In genomic region chr20:39222102-39222501, GRCh38 we compare ENCODE assay signal across 37 cellular contexts.
"Had no signal": no experiment of that assay in that cellular context is flagged by ENCODE, and none has a peak within 500 bp of the region (broad histone marks: within the 10 kb centered on the region; RNA-seq: fewer than 3 reads in every experiment).

No MANE protein-coding gene starts in this region.

- ATAC-seq: activated CD4-positive, alpha-beta T cell treated with anti-CD3 and anti-CD28 coated beads for 36 hours; activated CD4-positive, CD25-positive, alpha-beta regulatory T cell treated with anti-CD3 and anti-CD28 coated beads, Interleukin-2, amount 50 U/mL, for 24 hours; activated naive CD4-positive, alpha-beta T cell treated with anti-CD3 and anti-CD28 coated beads, Interleukin-2, amount 50 U/mL, for 72 hours; activated T-cell treated with anti-CD3 and anti-CD28 coated beads, Interleukin-2, amount 50 U/mL, for 4 hours; activated T-cell treated with anti-CD3 and anti-CD28 coated beads, Interleukin-2, amount 50 U/mL, for 72 hours; activated T-helper 17 cell treated with anti-CD3 and anti-CD28 coated beads, Interleukin-2, amount 50 U/mL, for 72 hours; body of pancreas had no signal

- DNase-seq: activated CD4-positive, alpha-beta memory T cell treated with anti-CD3 and anti-CD28 coated beads, Interleukin-2, amount 10 ng/mL, durations not matched to agents 7 days and 5 days; activated CD4-positive, alpha-beta T cell treated with anti-CD3 and anti-CD28 coated beads for 1 hour; activated CD4-positive, alpha-beta T cell treated with anti-CD3 and anti-CD28 coated beads for 36 hours; activated CD4-positive, alpha-beta T cell treated with anti-CD3 and anti-CD28 coated beads for 48 hours; activated CD4-positive, alpha-beta T cell treated with anti-CD3 and anti-CD28 coated beads, Interleukin-2, amount 10 ng/mL, durations not matched to agents 7 days and 5 days; activated CD4-positive, alpha-beta T cell treated with anti-CD3 and anti-CD28 coated beads, Interleukin-2, amount 50 U/mL, for 48 hours; activated CD4-positive, CD25-positive, alpha-beta regulatory T cell; activated CD8-positive, alpha-beta memory T cell treated with anti-CD3 and anti-CD28 coated beads, Interleukin-2, amount 50 U/mL, for 4 hours; activated effector memory CD4-positive, alpha-beta T cell treated with anti-CD3 and anti-CD28 coated beads, Interleukin-2, amount 50 U/mL, for 16 hours; activated gamma-delta T cell treated with Interleukin-2 at 50 U/mL for 16 hours; activated naive CD4-positive, alpha-beta T cell; activated naive CD4-positive, alpha-beta T cell treated with anti-CD3 and anti-CD28 coated beads for 36 hours; activated naive CD4-positive, alpha-beta T cell treated with anti-CD3 and anti-CD28 coated beads, Interleukin-2, amount 50 U/mL, for 16 hours; activated naive CD8-positive, alpha-beta T cell treated with anti-CD3 and anti-CD28 coated beads for 36 hours; activated T-cell treated with anti-CD3 and anti-CD28 coated beads for 4 hours; activated T-cell treated with anti-CD3 and anti-CD28 coated beads, Interleukin-2, amount 50 U/mL, for 1 hour; activated T-cell treated with anti-CD3 and anti-CD28 coated beads, Interleukin-2, amount 50 U/mL, for 4 hours; activated T-cell treated with anti-CD3 and anti-CD28 coated beads, Interleukin-2, amount 50 U/mL, for 72 hours; adrenal gland; amniotic stem cell; aorta; body of pancreas; brain microvascular endothelial cell; central memory CD4-positive, alpha-beta T cell; T-helper 1 cell; T-helper 2 cell; T-helper 9 cell had no signal

- H3K27ac Mint-ChIP-seq: activated CD4-positive, alpha-beta memory T cell treated with anti-CD3 and anti-CD28 coated beads, Interleukin-2, amount 10 ng/mL, durations not matched to agents 7 days and 5 days; activated CD4-positive, alpha-beta T cell treated with anti-CD3 and anti-CD28 coated beads for 36 hours; activated CD4-positive, alpha-beta T cell treated with anti-CD3 and anti-CD28 coated beads, Interleukin-2, amount 10 ng/mL, durations not matched to agents 7 days and 5 days; activated naive CD4-positive, alpha-beta T cell treated with anti-CD3 and anti-CD28 coated beads for 36 hours; activated naive CD4-positive, alpha-beta T cell treated with anti-CD3 and anti-CD28 coated beads, Interleukin-2, amount 50 U/mL, for 72 hours; activated naive CD8-positive, alpha-beta T cell treated with anti-CD3 and anti-CD28 coated beads for 36 hours; activated T-cell treated with anti-CD3 and anti-CD28 coated beads, Interleukin-2, amount 50 U/mL, for 72 hours; activated T-helper 1 cell treated with anti-CD3 and anti-CD28 coated beads, Interleukin-12 subunit alpha, Interleukin-12 subunit beta, Interleukin-2, Interleukin-4 antibody, amounts not matched to agents 30 ng/mL and 10 ng/mL and 1 ng/mL, durations not matched to agents 14 hours and 24 hours and 36 hours; activated T-helper 17 cell treated with anti-CD3 and anti-CD28 coated beads, Interleukin-2, amount 50 U/mL, for 72 hours; T-helper 1 cell treated with Interleukin-12 subunit alpha and Interleukin-12 subunit beta and Interleukin-4 antibody, amounts not matched to agents 30 μg/mL and 1 μg/mL, for 36 hours; T-helper 2 cell treated with Interferon-gamma antibody and Interleukin-4, amounts not matched to agents 5 μg/mL and 100 μg/mL, for 36 hours had no signal

- H3K9me3 Mint-ChIP-seq: activated CD4-positive, alpha-beta memory T cell treated with anti-CD3 and anti-CD28 coated beads, Interleukin-2, amount 10 ng/mL, durations not matched to agents 7 days and 5 days; activated CD4-positive, alpha-beta T cell treated with anti-CD3 and anti-CD28 coated beads, Interleukin-2, amount 10 ng/mL, durations not matched to agents 7 days and 5 days; activated naive CD4-positive, alpha-beta T cell treated with anti-CD3 and anti-CD28 coated beads for 36 hours; activated naive CD4-positive, alpha-beta T cell treated with anti-CD3 and anti-CD28 coated beads, Interleukin-2, amount 50 U/mL, for 72 hours; activated naive CD8-positive, alpha-beta T cell treated with anti-CD3 and anti-CD28 coated beads for 36 hours; activated T-cell treated with anti-CD3 and anti-CD28 coated beads, Interleukin-2, amount 50 U/mL, for 4 hours; activated T-cell treated with anti-CD3 and anti-CD28 coated beads, Interleukin-2, amount 50 U/mL, for 72 hours; activated T-helper 1 cell treated with anti-CD3 and anti-CD28 coated beads, Interleukin-12 subunit alpha, Interleukin-12 subunit beta, Interleukin-2, Interleukin-4 antibody, amounts not matched to agents 30 ng/mL and 10 ng/mL and 1 ng/mL, durations not matched to agents 14 hours and 24 hours and 36 hours; activated T-helper 17 cell treated with anti-CD3 and anti-CD28 coated beads, Interleukin-2, amount 50 U/mL, for 72 hours; T-helper 1 cell treated with Interleukin-12 subunit alpha and Interleukin-12 subunit beta and Interleukin-4 antibody, amounts not matched to agents 30 μg/mL and 1 μg/mL, for 36 hours; T-helper 2 cell treated with Interferon-gamma antibody and Interleukin-4, amounts not matched to agents 5 μg/mL and 100 μg/mL, for 36 hours had no signal

- H3K4me3 ChIP-seq: adrenal gland, body of pancreas, breast epithelium had no signal

- H3K4me1 ChIP-seq: adrenal gland, body of pancreas, breast epithelium had no signal

- H3K4me1 Mint-ChIP-seq: activated CD4-positive, alpha-beta memory T cell treated with anti-CD3 and anti-CD28 coated beads, Interleukin-2, amount 10 ng/mL, durations not matched to agents 7 days and 5 days; activated CD4-positive, alpha-beta T cell treated with anti-CD3 and anti-CD28 coated beads for 36 hours; activated CD4-positive, alpha-beta T cell treated with anti-CD3 and anti-CD28 coated beads, Interleukin-2, amount 10 ng/mL, durations not matched to agents 7 days and 5 days; activated naive CD8-positive, alpha-beta T cell treated with anti-CD3 and anti-CD28 coated beads for 36 hours; activated T-helper 17 cell treated with anti-CD3 and anti-CD28 coated beads, Interleukin-2, amount 50 U/mL, for 72 hours had no signal

- H3K27me3 ChIP-seq: body of pancreas, brain microvascular endothelial cell had no signal

- H3K27ac ChIP-seq: adrenal gland, body of pancreas, brain microvascular endothelial cell, breast epithelium, VCaP had no signal

- FAIRE-seq: astrocyte, TTC549 had no signal

- H3K27me3 Mint-ChIP-seq: activated CD4-positive, alpha-beta memory T cell treated with anti-CD3 and anti-CD28 coated beads, Interleukin-2, amount 10 ng/mL, durations not matched to agents 7 days and 5 days; activated CD4-positive, alpha-beta T cell treated with anti-CD3 and anti-CD28 coated beads, Interleukin-2, amount 10 ng/mL, durations not matched to agents 7 days and 5 days had no signal

- H3K9me3 ChIP-seq: adrenal gland, body of pancreas, breast epithelium had no signal

- H3K36me3 ChIP-seq: adrenal gland, brain microvascular endothelial cell, breast epithelium had no signal

- H3K36me3 Mint-ChIP-seq: activated naive CD4-positive, alpha-beta T cell treated with anti-CD3 and anti-CD28 coated beads, Interleukin-2, amount 50 U/mL, for 72 hours; activated naive CD8-positive, alpha-beta T cell treated with anti-CD3 and anti-CD28 coated beads for 36 hours had no signal

- H3K4me3 Mint-ChIP-seq: activated CD4-positive, alpha-beta memory T cell treated with anti-CD3 and anti-CD28 coated beads, Interleukin-2, amount 10 ng/mL, durations not matched to agents 7 days and 5 days; activated CD4-positive, alpha-beta T cell treated with anti-CD3 and anti-CD28 coated beads for 36 hours; activated CD4-positive, alpha-beta T cell treated with anti-CD3 and anti-CD28 coated beads, Interleukin-2, amount 10 ng/mL, durations not matched to agents 7 days and 5 days; activated naive CD4-positive, alpha-beta T cell treated with anti-CD3 and anti-CD28 coated beads for 36 hours; activated naive CD8-positive, alpha-beta T cell treated with anti-CD3 and anti-CD28 coated beads for 36 hours; activated T-cell treated with anti-CD3 and anti-CD28 coated beads, Interleukin-2, amount 50 U/mL, for 4 hours; activated T-cell treated with anti-CD3 and anti-CD28 coated beads, Interleukin-2, amount 50 U/mL, for 72 hours; activated T-helper 1 cell treated with anti-CD3 and anti-CD28 coated beads, Interleukin-12 subunit alpha, Interleukin-12 subunit beta, Interleukin-2, Interleukin-4 antibody, amounts not matched to agents 30 ng/mL and 10 ng/mL and 1 ng/mL, durations not matched to agents 14 hours and 24 hours and 36 hours; activated T-helper 17 cell treated with anti-CD3 and anti-CD28 coated beads, Interleukin-2, amount 50 U/mL, for 72 hours; T-helper 1 cell treated with Interleukin-12 subunit alpha and Interleukin-12 subunit beta and Interleukin-4 antibody, amounts not matched to agents 30 μg/mL and 1 μg/mL, for 36 hours; T-helper 2 cell treated with Interferon-gamma antibody and Interleukin-4, amounts not matched to agents 5 μg/mL and 100 μg/mL, for 36 hours had no signal
